ENCODE assay signal across 10 cellular contexts in the genomic region with DNA sequence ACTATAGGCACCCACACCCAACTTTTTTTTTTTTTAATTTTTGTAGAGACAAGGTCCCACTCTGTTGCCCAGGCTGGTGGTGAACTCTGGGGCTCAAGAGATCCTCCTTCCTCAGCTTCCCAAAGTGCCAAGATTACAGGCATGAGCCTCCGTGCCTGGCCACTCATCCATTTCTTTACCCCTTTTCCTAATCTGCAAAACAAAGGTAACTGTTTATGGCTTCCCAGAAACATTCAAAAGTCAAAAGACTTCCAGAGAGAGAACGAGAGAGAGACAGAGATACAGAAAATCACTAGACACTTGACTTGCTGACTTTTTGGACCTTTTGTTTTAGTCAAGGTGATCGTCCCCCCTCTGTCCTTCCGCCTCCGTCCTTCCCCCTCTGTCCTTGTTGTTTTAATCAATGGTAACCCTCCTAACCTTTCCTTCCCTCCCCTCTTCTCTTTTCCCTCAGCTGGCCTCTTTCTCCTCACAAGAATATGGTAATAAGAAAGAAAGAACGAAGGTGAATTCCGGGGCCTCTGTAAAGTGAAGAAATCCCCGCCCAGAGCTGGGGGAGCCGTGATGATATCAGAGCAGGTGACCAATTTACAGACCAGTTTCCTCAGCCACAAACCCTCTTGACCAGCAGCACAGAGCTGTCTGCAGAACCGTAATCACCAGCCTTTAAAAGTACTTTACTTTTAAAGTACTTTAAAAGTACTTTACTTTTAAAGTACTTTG. TPM values are rescaled to one million over a fixed set of nuclear protein-coding genes. Genes with fewer than 3 reads are reported as not detected.
DNase-seq lines count a peak whose midpoint lies in the region; ATAC-seq and TF ChIP-seq lines count a peak whose summit lies in the region.
"Had no signal": no experiment of that assay in that cellular context is flagged by ENCODE, and none has a peak within 500 bp of the region (broad histone marks: within the 10 kb centered on the region; RNA-seq: fewer than 3 reads in every experiment).

No MANE protein-coding gene starts in this region.

- no peaks in the 10 kb centered on the region for H3K27me3 Mint-ChIP-seq in activated naive CD4-positive, alpha-beta T cell treated with anti-CD3 and anti-CD28 coated beads, Interleukin-2, amount 50 U/mL, for 24 hours
- H3K27me3 Mint-ChIP-seq in activated naive CD4-positive, alpha-beta T cell treated with anti-CD3 and anti-CD28 coated beads, Interleukin-2, amount 10 ng/mL, durations not matched to agents 7 days and 5 days, result no peaks in the 10 kb centered on the region
- peaks cover 19% of the 10 kb centered on the region for H3K27me3 Mint-ChIP-seq in endodermal cell (ENCODE audit: insufficient read depth)

- H3K27ac ChIP-seq in endodermal cell (ENCODE audit: low read depth, low read length) (no peak overlapping the region), upper lobe of left lung (peak overlapping the region in 1 of 4 donors; percentile 26)
- H3K27ac ChIP-seq: BLaER1 had no signal

- TF ChIP-seq POLR2A in upper lobe of left lung (IDR thresholded peaks at IDR 0.05), result peak in 1 of 4 donors; percentile 12

- H3K9me3 ChIP-seq in endodermal cell (ENCODE audit: control insufficient read depth, low read length) (peaks cover 4% of the 10 kb centered on the region), upper lobe of left lung (no peaks in the 10 kb centered on the region)

- H3K9ac ChIP-seq in endodermal cell (ENCODE audit: extremely low read depth, low read length, poor library complexity, severe bottlenecking), result no peak overlapping the region
- H3K9ac ChIP-seq: BLaER1 had no signal

- no peaks in the 10 kb centered on the region for H3K36me3 ChIP-seq in endodermal cell (ENCODE audit: control insufficient read depth, insufficient read depth, low read length)
- no peaks in the 10 kb centered on the region for H3K36me3 ChIP-seq in upper lobe of left lung

- H3K27ac Mint-ChIP-seq in activated naive CD4-positive, alpha-beta T cell treated with anti-CD3 and anti-CD28 coated beads, Interleukin-2, amount 50 U/mL, for 24 hours, result peak overlapping the region; percentile 65
- no peak overlapping the region for H3K27ac Mint-ChIP-seq in activated naive CD4-positive, alpha-beta T cell treated with anti-CD3 and anti-CD28 coated beads, Interleukin-2, amount 10 ng/mL, durations not matched to agents 7 days and 5 days
- H3K27ac Mint-ChIP-seq in endodermal cell, result peak overlapping the region; percentile 42

- no peak for TF ChIP-seq CTCF in endodermal cell (conservative IDR thresholded peaks at IDR 0.05)
- no peak for TF ChIP-seq CTCF in upper lobe of left lung (IDR thresholded peaks at IDR 0.05)
- TF ChIP-seq CTCF in omental fat pad (IDR thresholded peaks at IDR 0.05), result no peak

- no peak for DNase-seq in activated naive CD4-positive, alpha-beta T cell treated with anti-CD3 and anti-CD28 coated beads, Interleukin-2, amount 10 ng/mL, durations not matched to agents 7 days and 5 days
- DNase-seq in endodermal cell (peak; percentile 58), upper lobe of left lung (peak in 1 of 2 donors; percentile 80), NCI-H510A treated with DMSO at 0.1 percent for 48 hours (lab: John Stamatoyannopoulos, UW) (no peak), omental fat pad (ENCODE audit: low spot score) (no peak)
- DNase-seq in stimulated activated naive CD4-positive, alpha-beta T cell treated with Interleukin-2 at 50 U/mL for 16 hours (lab: John Stamatoyannopoulos, UW), result no peak
- DNase-seq: NCI-H1048 had no signal

- WGBS in endodermal cell (ENCODE audit: insufficient coverage in 1 of 2, insufficient read length in 1 of 2), 2 experiments, result 33 to 51% methylated on average over 1 to 10 of the region's 10 CpGs
- WGBS in upper lobe of left lung, 2 donors, result 38 to 50% methylated on average over 10 of the region's 10 CpGs

- H3K4me3 ChIP-seq in endodermal cell (ENCODE audit: low read length) (no peak overlapping the region), upper lobe of left lung (no peak overlapping the region)
- H3K4me3 ChIP-seq: BLaER1 had no signal

- peaks cover 4% of the 10 kb centered on the region for H3K9me3 Mint-ChIP-seq in activated naive CD4-positive, alpha-beta T cell treated with anti-CD3 and anti-CD28 coated beads, Interleukin-2, amount 50 U/mL, for 24 hours
- H3K9me3 Mint-ChIP-seq in activated naive CD4-positive, alpha-beta T cell treated with anti-CD3 and anti-CD28 coated beads, Interleukin-2, amount 10 ng/mL, durations not matched to agents 7 days and 5 days, result peaks cover 4% of the 10 kb centered on the region
- H3K9me3 Mint-ChIP-seq in endodermal cell, result no peaks in the 10 kb centered on the region

- peak in 1 of 4 donors; percentile 55 for TF ChIP-seq EP300 in upper lobe of left lung (IDR thresholded peaks at IDR 0.05)

- peaks cover 23% of the 10 kb centered on the region for H3K36me3 Mint-ChIP-seq in activated naive CD4-positive, alpha-beta T cell treated with anti-CD3 and anti-CD28 coated beads, Interleukin-2, amount 50 U/mL, for 24 hours
- H3K36me3 Mint-ChIP-seq in activated naive CD4-positive, alpha-beta T cell treated with anti-CD3 and anti-CD28 coated beads, Interleukin-2, amount 10 ng/mL, durations not matched to agents 7 days and 5 days, result peaks cover 42% of the 10 kb centered on the region
- no peaks in the 10 kb centered on the region for H3K36me3 Mint-ChIP-seq in endodermal cell (ENCODE audit: low read depth)

- H3K4me1 Mint-ChIP-seq in activated naive CD4-positive, alpha-beta T cell treated with anti-CD3 and anti-CD28 coated beads, Interleukin-2, amount 50 U/mL, for 24 hours, result peaks cover 74% of the 10 kb centered on the region
- peaks cover 36% of the 10 kb centered on the region for H3K4me1 Mint-ChIP-seq in activated naive CD4-positive, alpha-beta T cell treated with anti-CD3 and anti-CD28 coated beads, Interleukin-2, amount 10 ng/mL, durations not matched to agents 7 days and 5 days
- peaks cover 21% of the 10 kb centered on the region for H3K4me1 Mint-ChIP-seq in endodermal cell

- no peaks in the 10 kb centered on the region for H3K27me3 ChIP-seq in endodermal cell (ENCODE audit: control insufficient read depth, insufficient read depth, low read length, poor library complexity, severe bottlenecking)
- no peaks in the 10 kb centered on the region for H3K27me3 ChIP-seq in upper lobe of left lung
- H3K27me3 ChIP-seq: BLaER1 had no signal

- H3K4me1 ChIP-seq in endodermal cell (ENCODE audit: control insufficient read depth, insufficient read depth, low read length) (no peaks in the 10 kb centered on the region), upper lobe of left lung (peaks cover 2 to 42% (median 22%) of the 10 kb centered on the region in 4 donors)

- H3K4me3 Mint-ChIP-seq in activated naive CD4-positive, alpha-beta T cell treated with anti-CD3 and anti-CD28 coated beads, Interleukin-2, amount 50 U/mL, for 24 hours, result no peak overlapping the region
- no peak overlapping the region for H3K4me3 Mint-ChIP-seq in activated naive CD4-positive, alpha-beta T cell treated with anti-CD3 and anti-CD28 coated beads, Interleukin-2, amount 10 ng/mL, durations not matched to agents 7 days and 5 days
- peak overlapping the region; percentile 3 for H3K4me3 Mint-ChIP-seq in endodermal cell

- CTCF ChIA-PET in activated naive CD4-positive, alpha-beta T cell treated with anti-CD3 and anti-CD28 coated beads, Interleukin-2, amount 10 ng/mL, durations not matched to agents 7 days and 5 days (lab: Charles Lee), result no interaction called here

- ATAC-seq in HG03439 (IDR thresholded peaks at IDR 0.05; ENCODE audit: unreplicated experiment) (peak; percentile 53), upper lobe of left lung (ENCODE audit: low FRiP score in 2 of 2) (peak; percentile 34 to 88), omental fat pad (ENCODE audit: low FRiP score) (no peak)

RNA-seq across cellular contexts. Expression of a gene that starts 21.9 kb away (rescaled TPM):
- total RNA-seq in endodermal cell, result under 1 TPM; 0.33 to 0.40 TPM
- 0.36 TPM for polyA plus RNA-seq in endodermal cell (2013, experiment 1 of 2)
- 0.58 TPM for polyA plus RNA-seq in endodermal cell (2013, experiment 2 of 2)
- total RNA-seq in upper lobe of left lung, result 10 to 100 TPM; 15.2 to 77.5 (median 25.6) TPM
- 10 to 100 TPM in 1 of 4 donors, 1 to 10 TPM in 3; 3.0 to 21.5 (median 6.5) TPM for total RNA-seq in omental fat pad
